ENCODE assay signal across 14 cellular contexts in genomic region chr1:93015590-93015989, GRCh38. TPM values are rescaled to one million over a fixed set of nuclear protein-coding genes. Genes with fewer than 3 reads are reported as not detected.
DNase-seq lines count a peak whose midpoint lies in the region; ATAC-seq and TF ChIP-seq lines count a peak whose summit lies in the region.
"Had no signal": no experiment of that assay in that cellular context is flagged by ENCODE, and none has a peak within 500 bp of the region (broad histone marks: within the 10 kb centered on the region; RNA-seq: fewer than 3 reads in every experiment).

No MANE protein-coding gene starts in this region.

- H3K4me3 ChIP-seq in fibroblast of the aortic adventitia (ENCODE audit: low read depth, low read length), result no peak overlapping the region

- H3K9me3 Mint-ChIP-seq in activated T-helper 2 cell treated with anti-CD3 and anti-CD28 coated beads, Interferon-gamma antibody, Interleukin-2, Interleukin-4, amounts not matched to agents 10 μg/mL and 5 μg/mL and 100 μg/mL, durations not matched to agents 14 hours and 24 hours and 36 hours, result no peaks in the 10 kb centered on the region
- H3K9me3 Mint-ChIP-seq: brain had no signal

- H3K27ac ChIP-seq in RWPE1, result no peak overlapping the region

- H3K4me1 Mint-ChIP-seq in activated T-helper 2 cell treated with anti-CD3 and anti-CD28 coated beads, Interferon-gamma antibody, Interleukin-2, Interleukin-4, amounts not matched to agents 10 μg/mL and 5 μg/mL and 100 μg/mL, durations not matched to agents 14 hours and 24 hours and 36 hours (ENCODE audit: low read depth), result peaks cover 10% of the 10 kb centered on the region

- no peak for ATAC-seq in HG03460 (IDR thresholded peaks at IDR 0.05; ENCODE audit: unreplicated experiment)
- no peak for ATAC-seq in HG02588 (IDR thresholded peaks at IDR 0.05; ENCODE audit: unreplicated experiment)

- no peak for TF ChIP-seq CTCF in RWPE1 (conservative IDR thresholded peaks at IDR 0.05; ENCODE audit: low read depth)
- no peak for TF ChIP-seq CTCF in fibroblast of the aortic adventitia (IDR thresholded peaks at IDR 0.05; ENCODE audit: insufficient read depth, low read length)

- H3K27ac Mint-ChIP-seq in activated T-helper 2 cell treated with anti-CD3 and anti-CD28 coated beads, Interferon-gamma antibody, Interleukin-2, Interleukin-4, amounts not matched to agents 10 μg/mL and 5 μg/mL and 100 μg/mL, durations not matched to agents 14 hours and 24 hours and 36 hours, result no peak overlapping the region
- H3K27ac Mint-ChIP-seq: brain had no signal

- DNase-seq in AG08395 (ENCODE audit: low spot score) (peak; percentile 16), HCEC 1CT (peak; percentile 72), RWPE1 (ENCODE audit: low spot score) (peak; percentile 74), fibroblast of the aortic adventitia (ENCODE audit: low read depth) (peak; percentile 80), NCI-H2107 (lab: John Stamatoyannopoulos, UW) (no peak)
- no peak for DNase-seq in activated T-helper 2 cell treated with anti-CD3 and anti-CD28 coated beads, Interferon-gamma antibody, Interleukin-2, Interleukin-4, amounts not matched to agents 10 μg/mL and 5 μg/mL and 100 μg/mL, durations not matched to agents 14 hours and 24 hours and 36 hours (ENCODE audit: low spot score)
- DNase-seq: activated gamma-delta T cell treated with Interleukin-2 at 50 U/mL for 16 hours, KG1, NCI-H187, NCI-H748 treated with DMSO at 0.1 percent for 48 hours, Right ventricle myocardium superior had no signal

- POLR2A ChIA-PET in RWPE1 (lab: Yijun Ruan, JAX; ENCODE audit: low non-redundant PET), result no interaction called here

- CTCF ChIA-PET in RWPE1 (lab: Yijun Ruan, JAX), result interaction anchor here (0.7 to 1.0 kb wide), 2 partner anchors 56 to 530 kb away, joined by 3 read pairs; no protein-coding TSS in a partner anchor

- no peak overlapping the region for H3K4me3 Mint-ChIP-seq in activated T-helper 2 cell treated with anti-CD3 and anti-CD28 coated beads, Interferon-gamma antibody, Interleukin-2, Interleukin-4, amounts not matched to agents 10 μg/mL and 5 μg/mL and 100 μg/mL, durations not matched to agents 14 hours and 24 hours and 36 hours (ENCODE audit: low read depth)
- H3K4me3 Mint-ChIP-seq: brain had no signal

- peaks cover 16% of the 10 kb centered on the region for H3K27me3 Mint-ChIP-seq in activated T-helper 2 cell treated with anti-CD3 and anti-CD28 coated beads, Interferon-gamma antibody, Interleukin-2, Interleukin-4, amounts not matched to agents 10 μg/mL and 5 μg/mL and 100 μg/mL, durations not matched to agents 14 hours and 24 hours and 36 hours (ENCODE audit: low read depth)

- intact Hi-C loops in activated T-helper 2 cell treated with anti-CD3 and anti-CD28 coated beads, Interferon-gamma antibody, Interleukin-2, Interleukin-4, amounts not matched to agents 10 μg/mL and 5 μg/mL and 100 μg/mL, durations not matched to agents 14 hours and 24 hours and 36 hours (cut with micrococcal nuclease), result no loop called here

- H3K36me3 Mint-ChIP-seq in activated T-helper 2 cell treated with anti-CD3 and anti-CD28 coated beads, Interferon-gamma antibody, Interleukin-2, Interleukin-4, amounts not matched to agents 10 μg/mL and 5 μg/mL and 100 μg/mL, durations not matched to agents 14 hours and 24 hours and 36 hours (ENCODE audit: low read depth), result no peaks in the 10 kb centered on the region
- H3K36me3 Mint-ChIP-seq: brain had no signal

RNA-seq across cellular contexts. Expression of gene DIPK1A, which starts 54.3 kb away (rescaled TPM):
- 17.1 and 19.0 TPM in 2 replicates for total RNA-seq in fibroblast of the aortic adventitia (ENCODE audit: low replicate concordance)
- total RNA-seq in activated T-helper 2 cell treated with anti-CD3 and anti-CD28 coated beads, Interferon-gamma antibody, Interleukin-2, Interleukin-4, amounts not matched to agents 10 μg/mL and 5 μg/mL and 100 μg/mL, durations not matched to agents 14 hours and 24 hours and 36 hours, result 22.9 and 23.0 TPM in 2 replicates

Comparison
In these comparisons a context has a peak if more than half of its experiments do, and no peak if none do; other contexts are left out.
1. DNase-seq: peak in AG08395 (single experiment), HCEC 1CT (single experiment), RWPE1 (single experiment) and fibroblast of the aortic adventitia (single experiment); none in activated T-helper 2 cell treated with anti-CD3 and anti-CD28 coated beads, Interferon-gamma antibody, Interleukin-2, Interleukin-4, amounts not matched to agents 10 μg/mL and 5 μg/mL and 100 μg/mL, durations not matched to agents 14 hours and 24 hours and 36 hours (single experiment) and NCI-H2107 (single experiment).